Comparison of ENCODE assay signal across 17 cellular contexts in genomic region chr7:72965186-72965975, GRCh38. TPM values are rescaled to one million over a fixed set of nuclear protein-coding genes. Genes with fewer than 3 reads are reported as not detected.
DNase-seq lines count a peak whose midpoint lies in the region; ATAC-seq, FAIRE-seq and TF ChIP-seq lines count a peak whose summit lies in the region.
"Not testable (repeated sequence)": the region's sequence is repeated elsewhere in the genome, so short reads cannot be mapped to it uniquely, and the experiment has no call there.
"Had no signal": no experiment of that assay in that cellular context is flagged by ENCODE, and none has a peak within 500 bp of the region (broad histone marks: within the 10 kb centered on the region; RNA-seq: fewer than 3 reads in every experiment).

No MANE protein-coding gene starts in this region.

- not testable (repeated sequence) for H3K9me1 ChIP-seq in K562 (ENCODE audit: control insufficient read depth, insufficient read depth, low read length)

- not testable (repeated sequence) for H3K9ac ChIP-seq in K562 (ENCODE audit: insufficient read depth in 1 of 2, low read depth in 2 of 2, low read length in 2 of 2)

- TF ChIP-seq EP300 in K562 (IDR thresholded peaks at IDR 0.05; ENCODE audit: low read length): not testable (repeated sequence)

- POLR2A ChIA-PET in K562 (lab: Yijun Ruan, JAX): not testable (repeated sequence)

- DNase-seq in GM12891 (ENCODE audit: insufficient read length, low spot score); K562 (ENCODE audit: extremely low read depth in 1 of 4, low spot score in 3 of 4); memory B cell (ENCODE audit: low spot score in 2 of 2); stimulated activated naive CD8-positive, alpha-beta T cell treated with anti-CD3 and anti-CD28 coated beads, Interleukin-15, amount 100 ng/mL, for 72 hours: not testable (repeated sequence)

- H3K4me2 ChIP-seq in K562 (ENCODE audit: insufficient read depth, low read length): not testable (repeated sequence)

- not testable (repeated sequence) for H3K4me1 Mint-ChIP-seq in memory B cell; stimulated activated naive CD8-positive, alpha-beta T cell treated with anti-CD3 and anti-CD28 coated beads, Interleukin-15, amount 100 ng/mL, for 72 hours

- not testable (repeated sequence) for H3K27ac Mint-ChIP-seq in memory B cell; stimulated activated naive CD8-positive, alpha-beta T cell treated with anti-CD3 and anti-CD28 coated beads, Interleukin-15, amount 100 ng/mL, for 72 hours

- H3K9me3 ChIP-seq in K562 (replicated peaks; ENCODE audit: control insufficient read depth, insufficient read depth, low read depth, low read length): not testable (repeated sequence)

- not testable (repeated sequence) for H3K36me3 Mint-ChIP-seq in memory B cell

- not testable (repeated sequence) for H3K9me3 Mint-ChIP-seq in memory B cell; stimulated activated naive CD8-positive, alpha-beta T cell treated with anti-CD3 and anti-CD28 coated beads, Interleukin-15, amount 100 ng/mL, for 72 hours

- not testable (repeated sequence) for TF ChIP-seq CTCF in K562 (IDR thresholded peaks at IDR 0.05 in 2 of 3, conservative IDR thresholded peaks at IDR 0.05 in 1 of 3; ENCODE audit: insufficient read depth in 2 of 3, low read depth in 1 of 3, low read length in 3 of 3)

- H3K4me3 ChIP-seq in K562: not testable (repeated sequence)

- ATAC-seq in GM19351 (IDR thresholded peaks at IDR 0.05; ENCODE audit: unreplicated experiment) (peak; percentile 72), GM21786 (IDR thresholded peaks at IDR 0.05; ENCODE audit: unreplicated experiment) (peak; percentile 61), HG03135 (IDR thresholded peaks at IDR 0.05; ENCODE audit: unreplicated experiment) (peak; percentile 52), K562 (peak; percentile 30), memory B cell (ENCODE audit: low read depth) (peak; percentile 72)
- peak; percentile 57 to 61 for ATAC-seq in activated CD4-positive, CD25-positive, alpha-beta regulatory T cell treated with anti-CD3 and anti-CD28 coated beads, Interleukin-2, amount 50 U/mL, for 24 hours
- peak; percentile 69 for ATAC-seq in stimulated activated naive CD8-positive, alpha-beta T cell treated with anti-CD3 and anti-CD28 coated beads, Interleukin-15, amount 100 ng/mL, for 72 hours

- no CpG with 5 or more reads among the region's 31 CpGs for WGBS in K562 (ENCODE audit: insufficient coverage, low coverage, missing lambda C conversion rate)

- H4K20me1 ChIP-seq in K562 (replicated peaks; ENCODE audit: control insufficient read depth, insufficient read depth, low read length): not testable (repeated sequence)

- peak; percentile 31 for FAIRE-seq in GM12891 (lab: Jason Lieb, UNC)
- FAIRE-seq in K562 (lab: Jason Lieb, UNC): not testable (repeated sequence)

- H3K27me3 Mint-ChIP-seq in memory B cell; stimulated activated naive CD8-positive, alpha-beta T cell treated with anti-CD3 and anti-CD28 coated beads, Interleukin-15, amount 100 ng/mL, for 72 hours: not testable (repeated sequence)

- BruUV-seq in K562 (replicated peaks; lab: Mats Ljungman, UMichigan): not testable (repeated sequence)

- in situ Hi-C loops in K562 (cut with MboI): not testable (repeated sequence)

- CTCF ChIA-PET in K562 (lab: Yijun Ruan, JAX; ENCODE audit: low intra/inter-chr PET ratio): not testable (repeated sequence)

- not testable (repeated sequence) for H3K4me3 Mint-ChIP-seq in memory B cell; stimulated activated naive CD8-positive, alpha-beta T cell treated with anti-CD3 and anti-CD28 coated beads, Interleukin-15, amount 100 ng/mL, for 72 hours

- H3K4me1 ChIP-seq in K562 (replicated peaks in 1 of 2; ENCODE audit: control insufficient read depth in 2 of 2, insufficient read depth in 2 of 2, low read length in 2 of 2): not testable (repeated sequence)

- not testable (repeated sequence) for H3K36me3 ChIP-seq in K562 (ENCODE audit: control insufficient read depth, insufficient read depth, low read length)

- H3K27ac ChIP-seq in K562 (ENCODE audit: extremely low read depth, low read depth, low read length): not testable (repeated sequence)

- H2AFZ ChIP-seq in K562 (ENCODE audit: low read depth, low read length): not testable (repeated sequence)

- not testable (repeated sequence) for H3K79me2 ChIP-seq in K562 (ENCODE audit: control insufficient read depth, insufficient read depth, low read length)

- TF ChIP-seq POLR2A in GM12891 (IDR thresholded peaks at IDR 0.05; ENCODE audit: low read depth, low read length); K562 (conservative IDR thresholded peaks at IDR 0.05): not testable (repeated sequence)

- H3K27me3 ChIP-seq in K562 (ENCODE audit: control insufficient read depth in 2 of 2, insufficient read depth in 2 of 2, low read length in 2 of 2): not testable (repeated sequence)

- not testable (repeated sequence) for TF ChIP-seq RAD21 in K562 (CRISPR knock-in tag; conservative IDR thresholded peaks at IDR 0.05 in 1 of 2, IDR thresholded peaks at IDR 0.05 in 1 of 2)

- intact Hi-C loops in K562 (cut with micrococcal nuclease): not testable (repeated sequence)

RNA-seq across cellular contexts. Expression of gene TRIM74, which starts 3.9 kb away (rescaled TPM):
- 0.32 TPM for polyA plus RNA-seq in GM12891 (2012; ENCODE audit: low read depth, missing spikeins)
- total RNA-seq in K562 (2011; cell fraction: chromatin; rRNA removed; ENCODE audit: low replicate concordance): not detected in 2 replicates
- total RNA-seq in K562 (2011; cell fraction: nucleolus; rRNA removed): not detected in 2 replicates
- not detected in 2 replicates for total RNA-seq in K562 (2011; cell fraction: nucleoplasm; rRNA removed)
- total RNA-seq in K562 (2014; rRNA removed) (not detected in 2 replicates), K562 (2014; rRNA removed; fragmentation: Illumina TruSeq; extraction: Trizol) (not detected in 2 replicates), K562 (2015; rRNA removed; fragmentation: Illumina TruSeq; extraction: Trizol) (not detected in 2 replicates), K562 (2021) (not detected in 2 replicates)
- polyA plus RNA-seq in K562 (2011; rRNA removed) (not detected in 2 replicates), K562 (2014; fragmentation: Illumina TruSeq; extraction: Trizol) (not detected in 2 replicates), K562 (2014; fragmentation: Nextera tagmentation; extraction: Ambion mirVana) (not detected), K562 (2014; rRNA removed) (not detected in 2 replicates)
- polyA plus RNA-seq in K562 (2011; cell fraction: cytosol; rRNA removed): not detected in 2 replicates
- polyA plus RNA-seq in K562 (2011; cell fraction: nucleus; rRNA removed): 0.18 TPM in 1 of 2 replicates, not detected in the other
- 0.58 TPM in 1 of 2 replicates, not detected in the other for polyA plus RNA-seq in K562 (2012)
- not detected in 2 replicates for polyA minus RNA-seq in K562 (2011; rRNA and poly(A)+ RNA removed)
- polyA minus RNA-seq in K562 (2011; cell fraction: cytosol; rRNA and poly(A)+ RNA removed): not detected in 2 replicates
- not detected in 2 replicates for polyA minus RNA-seq in K562 (2011; cell fraction: nucleus; rRNA and poly(A)+ RNA removed)
- total RNA-seq: A673, cerebellum, fibroblast of lung, GM23248, left ventricle myocardium inferior, PC-3, pulmonary artery endothelial cell, skeletal muscle tissue had no signal
- polyA plus RNA-seq: fibroblast of lung, GM23248, immature natural killer cell had no signal

RNA-seq across cellular contexts. Expression of gene POM121, which starts 40.5 kb away (rescaled TPM):
- 29.1 TPM for polyA plus RNA-seq in GM12891 (2012; ENCODE audit: low read depth, missing spikeins)
- 70.8 and 99.4 TPM in 2 replicates for total RNA-seq in K562 (2011; cell fraction: chromatin; rRNA removed; ENCODE audit: low replicate concordance)
- 62.4 and 63.6 TPM in 2 replicates for total RNA-seq in K562 (2011; cell fraction: nucleolus; rRNA removed)
- total RNA-seq in K562 (2011; cell fraction: nucleoplasm; rRNA removed): 76.9 and 115 TPM in 2 replicates
- total RNA-seq in K562 (2014; rRNA removed): 10.8 and 17.5 TPM in 2 replicates
- 14.5 and 14.6 TPM in 2 replicates for total RNA-seq in K562 (2014; rRNA removed; fragmentation: Illumina TruSeq; extraction: Trizol)
- total RNA-seq in K562 (2015; rRNA removed; fragmentation: Illumina TruSeq; extraction: Trizol): 12.5 and 16.0 TPM in 2 replicates
- 99.6 and 112 TPM in 2 replicates for total RNA-seq in K562 (2021)
- 8.7 and 10.2 TPM in 2 replicates for polyA plus RNA-seq in K562 (2011; rRNA removed)
- polyA plus RNA-seq in K562 (2011; cell fraction: cytosol; rRNA removed): 10.1 and 14.9 TPM in 2 replicates
- polyA plus RNA-seq in K562 (2011; cell fraction: nucleus; rRNA removed): 25.1 and 42.7 TPM in 2 replicates
- 63.1 and 66.9 TPM in 2 replicates for polyA plus RNA-seq in K562 (2012)
- polyA plus RNA-seq in K562 (2014; fragmentation: Illumina TruSeq; extraction: Trizol): 87.0 and 95.4 TPM in 2 replicates
- polyA plus RNA-seq in K562 (2014; fragmentation: Nextera tagmentation; extraction: Ambion mirVana): 1 to 10 TPM; 3.6 to 3.8 TPM
- 32.9 and 38.7 TPM in 2 replicates for polyA plus RNA-seq in K562 (2014; rRNA removed)
- 14.0 and 17.1 TPM in 2 replicates for polyA minus RNA-seq in K562 (2011; rRNA and poly(A)+ RNA removed)
- 33.3 and 39.8 TPM in 2 replicates for polyA minus RNA-seq in K562 (2011; cell fraction: cytosol; rRNA and poly(A)+ RNA removed)
- polyA minus RNA-seq in K562 (2011; cell fraction: nucleus; rRNA and poly(A)+ RNA removed): 13.3 and 15.6 TPM in 2 replicates
